ENCODE assay signal across 11 cellular contexts in the genomic region with DNA sequence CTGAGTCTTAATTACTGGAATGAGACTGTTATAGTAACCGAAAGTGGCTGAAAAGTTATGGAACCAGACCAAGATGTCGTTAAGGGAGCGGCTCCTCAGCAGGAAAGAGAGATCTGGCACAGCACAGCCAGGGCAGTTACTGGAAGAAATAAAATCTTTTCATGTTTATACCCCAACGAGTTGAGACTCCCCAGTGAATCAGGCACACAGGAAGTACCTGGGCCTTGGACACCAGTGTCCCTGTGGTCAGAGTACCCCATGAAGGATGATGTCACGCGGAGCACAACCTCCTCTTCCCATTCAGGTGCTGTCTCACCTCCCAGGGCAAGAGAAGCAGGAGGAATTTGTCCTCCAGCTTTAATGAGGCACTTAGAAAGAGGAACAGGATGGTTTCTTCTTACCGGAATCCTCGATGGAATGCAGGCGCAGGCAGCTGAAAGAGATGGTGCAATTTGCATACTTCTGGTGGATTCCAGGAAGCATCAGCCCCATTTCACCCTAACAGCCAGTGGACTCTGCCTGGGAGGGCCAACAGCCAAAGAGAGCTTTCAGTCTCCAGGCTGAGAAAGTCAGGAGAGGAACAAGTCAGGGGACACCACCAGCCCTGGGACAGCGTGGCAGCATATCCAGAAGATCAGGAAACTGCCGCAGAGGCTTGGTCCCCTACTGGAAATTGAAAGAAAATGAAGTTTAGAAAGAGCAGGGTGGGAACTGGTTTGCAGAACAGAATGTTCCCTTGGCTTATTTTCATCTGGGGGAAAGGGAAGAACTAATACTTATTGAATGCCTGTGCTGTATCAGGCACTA. TPM values are rescaled to one million over a fixed set of nuclear protein-coding genes. Genes with fewer than 3 reads are reported as not detected.
A peak's percentile ranks its signal among the peaks of the same experiment; 100 is the strongest.
DNase-seq lines count a peak whose midpoint lies in the region; ATAC-seq, FAIRE-seq and TF ChIP-seq lines count a peak whose summit lies in the region.
"Had no signal": no experiment of that assay in that cellular context is flagged by ENCODE, and none has a peak within 500 bp of the region (broad histone marks: within the 10 kb centered on the region; RNA-seq: fewer than 3 reads in every experiment).

No MANE protein-coding gene starts in this region.

- no peak overlapping the region for H3K27ac Mint-ChIP-seq in CD4-positive, alpha-beta T cell
- H3K27ac Mint-ChIP-seq: dendritic cell treated with granulocyte-macrophage colony-stimulating factor and Interleukin-4, amounts not matched to agents 40 ng/mL and 50 ng/mL, for 4 days had no signal

- H2BK15ac ChIP-seq in IMR-90 (ENCODE audit: low read depth, low read length), result peak overlapping the region; percentile 51; the same call in 2 of the 3 replicates

- H4K91ac ChIP-seq in IMR-90 (ENCODE audit: insufficient read depth, low read depth, low read length), result peak overlapping the region; percentile 94

- peaks cover 49% of the 10 kb centered on the region for H3K27me3 Mint-ChIP-seq in CD4-positive, alpha-beta T cell

- H3K9me1 ChIP-seq in IMR-90 (ENCODE audit: insufficient read depth, low read length) (peaks cover 5% of the 10 kb centered on the region), endothelial cell of umbilical vein (replicated peaks; ENCODE audit: control insufficient read depth, extremely low read depth, insufficient read depth, low read length) (no peaks in the 10 kb centered on the region)

- intact Hi-C loops in IMR-90 (cut with micrococcal nuclease) (loop anchor here (5.0 kb wide), 1 partner anchor 583 kb away; no protein-coding TSS in a partner anchor), endothelial cell of umbilical vein (cut with micrococcal nuclease) (loop anchor here (1.0 kb wide), 3 partner anchors 28 to 444 kb away; no protein-coding TSS in a partner anchor), right lobe of liver (cut with DNase I) (no loop called here)
- intact Hi-C loops in CD4-positive, alpha-beta T cell (cut with DNase I, micrococcal nuclease), result loop anchor here in 1 of 2 experiments (1.0 kb wide), 1 partner anchor 33 kb away; no protein-coding TSS in a partner anchor

- H4K20me1 ChIP-seq in IMR-90 (ENCODE audit: insufficient read depth, low read length) (no peaks in the 10 kb centered on the region), endothelial cell of umbilical vein (replicated peaks; ENCODE audit: control insufficient read depth, extremely low read depth, insufficient read depth, low read length) (no peaks in the 10 kb centered on the region)

- peak overlapping the region; percentile 90 for H2BK120ac ChIP-seq in IMR-90 (ENCODE audit: low read depth, low read length)

- no peak overlapping the region for H3K4me3 Mint-ChIP-seq in CD4-positive, alpha-beta T cell
- H3K4me3 Mint-ChIP-seq: dendritic cell treated with granulocyte-macrophage colony-stimulating factor and Interleukin-4, amounts not matched to agents 40 ng/mL and 50 ng/mL, for 4 days had no signal

- H3K4me1 ChIP-seq in IMR-90 (ENCODE audit: control insufficient read depth, insufficient read depth, low read length), result peaks cover 11% of the 10 kb centered on the region
- H3K4me1 ChIP-seq in endothelial cell of umbilical vein (ENCODE audit: control insufficient read depth, extremely low read depth, insufficient read depth, low read length), result no peaks in the 10 kb centered on the region
- peaks cover 0 to 10% (median 0%) of the 10 kb centered on the region in 4 donors for H3K4me1 ChIP-seq in right lobe of liver

- H3K9ac ChIP-seq in IMR-90 (ENCODE audit: low read depth, low read length), result peak overlapping the region; percentile 44; the same call in 1 of the 2 replicates
- no peak overlapping the region for H3K9ac ChIP-seq in endothelial cell of umbilical vein (replicated peaks; ENCODE audit: extremely low read depth, insufficient read depth, low read length)

- no peak overlapping the region for H3K56ac ChIP-seq in IMR-90 (ENCODE audit: extremely low read depth, insufficient read depth, low read length)

- no peak overlapping the region for H2AK9ac ChIP-seq in IMR-90 (replicated peaks; ENCODE audit: low read depth, low read length, poor library complexity)

- peak overlapping the region; percentile 96; the same call in 1 of the 2 replicates for H3K27ac ChIP-seq in IMR-90 (ENCODE audit: insufficient read depth, low read length)
- H3K27ac ChIP-seq in endothelial cell of umbilical vein (ENCODE audit: insufficient read depth, low read depth, low read length), result no peak overlapping the region
- H3K27ac ChIP-seq in right lobe of liver, result peak overlapping the region; percentile 16 to 37 (median 36)
- H3K27ac ChIP-seq in substantia nigra (ENCODE audit: low read depth, low read length, poor library complexity, severe bottlenecking), result peak overlapping the region; percentile 18
- H3K27ac ChIP-seq in CD4-positive, alpha-beta T cell (ENCODE audit: low read depth, low read length), result no peak overlapping the region

- H3K4me2 ChIP-seq in IMR-90 (ENCODE audit: low read depth, low read length) (peak overlapping the region; percentile 72), endothelial cell of umbilical vein (ENCODE audit: insufficient read depth, low read length) (no peak overlapping the region)

- in situ Hi-C loops in IMR-90 (cut with MboI; ENCODE audit: low sequenced_read_pairs), result loop anchor here (25.0 kb wide), 1 partner anchor 873 kb away; no protein-coding TSS in a partner anchor

- no peak overlapping the region; the same call in 1 of the 2 replicates for H3K23ac ChIP-seq in IMR-90 (ENCODE audit: low read depth, low read length)

- H4K8ac ChIP-seq in IMR-90 (ENCODE audit: low read depth in 2 of 2, low read length in 2 of 2), result peak overlapping the region; percentile 51 to 78; a peak in 3 of 4 replicates

- CTCF ChIA-PET in IMR-90 (lab: Yijun Ruan, JAX), result interaction anchor here (7.0 kb wide), 1 partner anchor 11 kb away, joined by 42 read pairs; no protein-coding TSS in a partner anchor
- CTCF ChIA-PET in endothelial cell of umbilical vein (lab: Charles Lee), result interaction anchor here (1.3 to 7.6 kb wide), 9 partner anchors 10 to 445 kb away, joined by 4 to 137 read pairs (median 10); a partner anchor contains a TSS
- CTCF ChIA-PET in CD4-positive, alpha-beta T cell (lab: Charles Lee), result no interaction called here

- H4K5ac ChIP-seq in IMR-90 (ENCODE audit: low read depth, low read length), result peak overlapping the region; percentile 91

- H3K36me3 ChIP-seq in IMR-90 (ENCODE audit: control insufficient read depth, insufficient read depth, low read length), result no peaks in the 10 kb centered on the region
- H3K36me3 ChIP-seq in endothelial cell of umbilical vein (ENCODE audit: control insufficient read depth in 2 of 2, extremely low read depth in 1 of 2, insufficient read depth in 2 of 2, low read length in 2 of 2), result no peaks in the 10 kb centered on the region
- no peaks in the 10 kb centered on the region for H3K36me3 ChIP-seq in right lobe of liver

- H3K27me3 ChIP-seq in IMR-90 (ENCODE audit: control insufficient read depth, insufficient read depth, low read length) (peaks cover 25% of the 10 kb centered on the region), endothelial cell of umbilical vein (ENCODE audit: control insufficient read depth in 2 of 2, insufficient read depth in 2 of 2, low read length in 2 of 2) (peaks cover 14 to 26% of the 10 kb centered on the region in 2 experiments), right lobe of liver (no peaks in the 10 kb centered on the region)
- peaks cover 4% of the 10 kb centered on the region for H3K27me3 ChIP-seq in CD4-positive, alpha-beta T cell (ENCODE audit: control insufficient read depth, insufficient read depth, low read length)

- H3K4ac ChIP-seq in IMR-90 (ENCODE audit: low read depth, low read length), result peak overlapping the region; percentile 78

- no peaks in the 10 kb centered on the region for H3K79me2 ChIP-seq in endothelial cell of umbilical vein (ENCODE audit: control insufficient read depth, insufficient read depth, low read length)

- H2BK20ac ChIP-seq in IMR-90 (ENCODE audit: low read depth, low read length), result peak overlapping the region; percentile 80

- ATAC-seq in IMR-90 (ENCODE audit: low read depth), result peak; percentile 75
- ATAC-seq in right lobe of liver, result peak; percentile 55 to 77 (median 70)
- ATAC-seq in HG03520 (IDR thresholded peaks at IDR 0.05; ENCODE audit: unreplicated experiment), result no peak
- no peak for ATAC-seq in CD4-positive, alpha-beta T cell (ENCODE audit: poor library complexity)

- dilution Hi-C loops in IMR-90 (cut with HindIII; ENCODE audit: low sequenced_read_pairs, unreplicated experiment) (no loop called here), endothelial cell of umbilical vein (cut with MboI; ENCODE audit: extremely low pct_ligation_motif_present, low sequenced_read_pairs) (no loop called here)

- peak overlapping the region; percentile 54; the same call in 1 of the 2 replicates for H2AK5ac ChIP-seq in IMR-90 (ENCODE audit: low read depth, low read length)

- no CpG with 5 or more reads among the region's 11 CpGs for WGBS in IMR-90 (ENCODE audit: extremely low coverage in 2 of 2, insufficient read length in 1 of 2), 2 experiments
- 49% methylated on average over 11 of the region's 11 CpGs for WGBS in right lobe of liver (ENCODE audit: insufficient coverage, low coverage, low lambda C conversion rate, missing lambda C conversion rate)

- peak overlapping the region; percentile 75 for H2AFZ ChIP-seq in IMR-90 (replicated peaks; ENCODE audit: low read length, poor library complexity)
- H2AFZ ChIP-seq in endothelial cell of umbilical vein (ENCODE audit: low read depth, low read length), result peak overlapping the region; percentile 39

- H3K9me3 ChIP-seq in IMR-90 (ENCODE audit: control insufficient read depth, insufficient read depth, low read length) (no peaks in the 10 kb centered on the region), endothelial cell of umbilical vein (replicated peaks; ENCODE audit: control insufficient read depth, insufficient read depth, low read length) (no peaks in the 10 kb centered on the region), right lobe of liver (no peaks in the 10 kb centered on the region)
- H3K9me3 ChIP-seq in CD4-positive, alpha-beta T cell (ENCODE audit: control insufficient read depth, low read length), result no peaks in the 10 kb centered on the region

- TF ChIP-seq RAD21 in IMR-90 (IDR thresholded peaks at IDR 0.05; ENCODE audit: low read length), result no peak

- H3K14ac ChIP-seq in IMR-90 (replicated peaks; ENCODE audit: low read depth, low read length), result peak overlapping the region; percentile 64; the same call in 1 of the 2 replicates

- H2BK5ac ChIP-seq in IMR-90 (ENCODE audit: low read depth, low read length, poor library complexity, severe bottlenecking), result peak overlapping the region; percentile 38

- POLR2A ChIA-PET in IMR-90 (lab: Charles Lee; ENCODE audit: unreplicated experiment) (interaction anchor here (0.5 kb wide), 1 partner anchor 559 kb away, joined by 3 read pairs; no protein-coding TSS in a partner anchor), endothelial cell of umbilical vein (lab: Charles Lee) (no interaction called here)
- POLR2A ChIA-PET in CD4-positive, alpha-beta T cell (lab: Charles Lee), result no interaction called here

- H3K9me3 Mint-ChIP-seq in CD4-positive, alpha-beta T cell, result no peaks in the 10 kb centered on the region
- H3K9me3 Mint-ChIP-seq: dendritic cell treated with granulocyte-macrophage colony-stimulating factor and Interleukin-4, amounts not matched to agents 40 ng/mL and 50 ng/mL, for 4 days had no signal

- H3K4me3 ChIP-seq in IMR-90 (ENCODE audit: insufficient read depth, low read depth, low read length) (no peak overlapping the region), endothelial cell of umbilical vein (replicated peaks in 1 of 3; ENCODE audit: insufficient read depth in 1 of 3, low read depth in 1 of 3, low read length in 3 of 3) (no peak overlapping the region), right lobe of liver (no peak overlapping the region)

- TF ChIP-seq POLR2A in IMR-90 (IDR thresholded peaks at IDR 0.05; ENCODE audit: low read depth, low read length) (no peak), endothelial cell of umbilical vein (IDR thresholded peaks at IDR 0.05; ENCODE audit: low read depth, low read length) (no peak), right lobe of liver (IDR thresholded peaks at IDR 0.05) (no peak)

- no peaks in the 10 kb centered on the region for H3K36me3 Mint-ChIP-seq in CD4-positive, alpha-beta T cell (ENCODE audit: low read depth)

- DNase-seq in IMR-90 (peak; percentile 71), endothelial cell of umbilical vein (ENCODE audit: low read depth, low spot score) (peak; percentile 5), right lobe of liver (peak in 2 of 3 donors; percentile 33 to 60), substantia nigra (lab: John Stamatoyannopoulos, UW) (peak in 25 of 49 donors; percentile 1 to 84 (median 15)), inferior parietal cortex (ENCODE audit: extremely low spot score) (no peak)
- DNase-seq in activated CD4-positive, alpha-beta T cell treated with anti-CD3 and anti-CD28 coated beads for 48 hours, result no peak
- DNase-seq in CD4-positive, alpha-beta T cell, result no peak
- DNase-seq: activated CD4-positive, CD25-positive, alpha-beta regulatory T cell; NCI-H1105 treated with DMSO at 0.1 percent for 48 hours had no signal

- peak overlapping the region; percentile 89 for H3K18ac ChIP-seq in IMR-90 (ENCODE audit: low read depth, low read length)

- BruUV-seq in IMR-90 (replicated peaks; lab: Mats Ljungman, UMichigan) (no TSS peak), endothelial cell of umbilical vein (replicated peaks; lab: Mats Ljungman, UMichigan) (no TSS peak)

- no peak for TF ChIP-seq CTCF in IMR-90 (conservative IDR thresholded peaks at IDR 0.05; ENCODE audit: low read depth, low read length)
- TF ChIP-seq CTCF in endothelial cell of umbilical vein (IDR thresholded peaks at IDR 0.05; ENCODE audit: extremely low read depth in 1 of 2, insufficient read depth in 1 of 2, low read depth in 1 of 2, low read length in 2 of 2), result no peak
- TF ChIP-seq CTCF in right lobe of liver (IDR thresholded peaks at IDR 0.05), result no peak
- no peak for TF ChIP-seq CTCF in CD4-positive, alpha-beta T cell (IDR thresholded peaks at IDR 0.05)

- H3K79me1 ChIP-seq in IMR-90 (ENCODE audit: low read depth in 1 of 2, low read length in 2 of 2), result no peaks in the 10 kb centered on the region

- FAIRE-seq in endothelial cell of umbilical vein (lab: Jason Lieb, UNC), result no peak

- no peaks in the 10 kb centered on the region for H3K4me1 Mint-ChIP-seq in CD4-positive, alpha-beta T cell (ENCODE audit: low read depth)

RNA-seq across cellular contexts. Expression of a gene that starts 35.9 kb away (rescaled TPM):
- total RNA-seq in IMR-90 (2012; rRNA removed), result 22.0 and 31.7 TPM in 2 replicates
- 11.0 and 12.4 TPM in 2 replicates for polyA plus RNA-seq in IMR-90 (2012; rRNA removed)
- polyA plus RNA-seq in IMR-90 (2012; cell fraction: cytosol; rRNA removed), result 2.7 and 4.7 TPM in 2 replicates
- polyA plus RNA-seq in IMR-90 (2012; cell fraction: nucleus; rRNA removed; ENCODE audit: low replicate concordance), result 4.7 and 13.2 TPM in 2 replicates
- total RNA-seq in endothelial cell of umbilical vein, result 94.4 and 96.4 TPM in 2 replicates
- polyA plus RNA-seq in endothelial cell of umbilical vein, result 20.4 and 21.5 TPM in 2 replicates
- 15.9 and 18.5 TPM in 2 replicates for polyA plus RNA-seq in endothelial cell of umbilical vein (2011; cell fraction: cytosol; rRNA removed)
- 34.4 and 39.8 TPM in 2 replicates for polyA plus RNA-seq in endothelial cell of umbilical vein (2011; cell fraction: nucleus; rRNA removed)
- 35.1 and 46.6 TPM in 2 replicates for polyA plus RNA-seq in endothelial cell of umbilical vein (2012)
- polyA minus RNA-seq in endothelial cell of umbilical vein, result 71.0 and 82.9 TPM in 2 replicates
- 5.3 TPM for polyA minus RNA-seq in endothelial cell of umbilical vein (2011; cell fraction: cytosol; rRNA and poly(A)+ RNA removed)
- polyA minus RNA-seq in endothelial cell of umbilical vein (2011; cell fraction: nucleus; rRNA and poly(A)+ RNA removed), result 75.0 and 91.5 TPM in 2 replicates
- total RNA-seq in right lobe of liver, result 1 to 10 TPM; 3.5 to 8.1 (median 4.8) TPM
- total RNA-seq in CD4-positive, alpha-beta T cell, result under 1 TPM; 0.14 to 0.25 TPM

Comparison
In these comparisons a context has a peak if more than half of its experiments do, and no peak if none do; other contexts are left out.
1. ATAC-seq: peak in IMR-90 (single experiment) and right lobe of liver (4 of 4); none in HG03520 (single experiment) and CD4-positive, alpha-beta T cell (single experiment).
2. DNase-seq: peak in IMR-90 (single experiment), endothelial cell of umbilical vein (single experiment), right lobe of liver (2 of 3) and substantia nigra (25 of 49); none in inferior parietal cortex (single experiment), activated CD4-positive, alpha-beta T cell treated with anti-CD3 and anti-CD28 coated beads for 48 hours (single experiment) and CD4-positive, alpha-beta T cell (0 of 10).
3. H3K27ac ChIP-seq: peak in IMR-90 (single experiment), right lobe of liver (3 of 3) and substantia nigra (single experiment); none in endothelial cell of umbilical vein (single experiment) and CD4-positive, alpha-beta T cell (single experiment).
4. intact Hi-C loops: an anchor here in IMR-90 (5.0 kb wide) and endothelial cell of umbilical vein (1.0 kb wide); none called in right lobe of liver.